ENCODE assay signal across 14 cellular contexts in genomic region chr4:6071959-6072720, GRCh38. TPM values are rescaled to one million over a fixed set of nuclear protein-coding genes. Genes with fewer than 3 reads are reported as not detected.
DNase-seq lines count a peak whose midpoint lies in the region; TF ChIP-seq lines count a peak whose summit lies in the region.
"Had no signal": no experiment of that assay in that cellular context is flagged by ENCODE, and none has a peak within 500 bp of the region (broad histone marks: within the 10 kb centered on the region; RNA-seq: fewer than 3 reads in every experiment).

No MANE protein-coding gene starts in this region.

- H3K27me3 ChIP-seq in BE2C (no peaks in the 10 kb centered on the region), liver (ENCODE audit: control insufficient read depth in 4 of 4, insufficient read depth in 4 of 4, low read length in 3 of 4) (no peaks in the 10 kb centered on the region)

- H3K4me1 ChIP-seq in BE2C (no peaks in the 10 kb centered on the region), liver (ENCODE audit: control insufficient read depth in 4 of 4, insufficient read depth in 4 of 4, low read length in 3 of 4) (peaks cover 5 to 15% (median 13%) of the 10 kb centered on the region in 4 donors)

- H3K36me3 ChIP-seq in BE2C = no peaks in the 10 kb centered on the region
- no peaks in the 10 kb centered on the region for H3K36me3 ChIP-seq in liver (ENCODE audit: control insufficient read depth in 4 of 4, insufficient read depth in 3 of 4, low read depth in 1 of 4, low read length in 3 of 4)

- DNase-seq in BE2C (peak; percentile 39), M059J (ENCODE audit: low read depth) (peak; percentile 2), RPMI8226 (peak; percentile 86), MV-4-11 (lab: John Stamatoyannopoulos, UW) (no peak), GDM1 (lab: John Stamatoyannopoulos, UW) (no peak), retina (no peak)
- no peak for DNase-seq in activated naive CD4-positive, alpha-beta T cell treated with Interleukin-2 at 50 U/mL for 16 hours
- DNase-seq: mammary epithelial cell; NCI-H1436 treated with DMSO at 0.1 percent for 48 hours; stimulated activated CD4-positive, alpha-beta T cell treated with anti-CD3 and anti-CD28 coated beads, Interleukin-1b, Interleukin-23, amount 100 ng/mL, for 48 hours had no signal

- no peak for TF ChIP-seq RAD21 in liver (IDR thresholded peaks at IDR 0.05)

- H3K27ac ChIP-seq in liver (ENCODE audit: low read depth in 1 of 2, low read length in 2 of 2) = peak overlapping the region; percentile 42 to 50

- no peak overlapping the region for H3K9ac ChIP-seq in liver (ENCODE audit: low read depth in 1 of 2, low read length in 2 of 2)

- TF ChIP-seq CTCF in BE2C (IDR thresholded peaks at IDR 0.05; ENCODE audit: low read depth, low read length) = no peak
- no peak for TF ChIP-seq CTCF in liver (IDR thresholded peaks at IDR 0.05; ENCODE audit: low read depth, low read length, missing input control)

- no peaks in the 10 kb centered on the region for H3K9me3 ChIP-seq in BE2C
- H3K9me3 ChIP-seq in liver (ENCODE audit: control insufficient read depth in 4 of 4, low read length in 3 of 4) = no peaks in the 10 kb centered on the region

- no peak overlapping the region for H3K4me3 ChIP-seq in BE2C (ENCODE audit: low read depth, low read length)
- no peak overlapping the region for H3K4me3 ChIP-seq in liver (ENCODE audit: low read depth in 1 of 3, low read length in 3 of 3)

- 24% methylated on average over 8 of the region's 8 CpGs for WGBS in liver

TF ChIP-seq in liver, 16 proteins besides CTCF, POLR2A, EP300 and RAD21:
- peak; percentile 48 for TF ChIP-seq MAX (IDR thresholded peaks at IDR 0.05)
- TF ChIP-seq HNF4A (conservative IDR thresholded peaks at IDR 0.05) = peak; percentile 95 to 96
- no peak for TF ChIP-seq EGR1 (IDR thresholded peaks at IDR 0.05; ENCODE audit: low read depth in 2 of 2)
- no peak for TF ChIP-seq FOXA1 (IDR thresholded peaks at IDR 0.05)
- TF ChIP-seq, protein P1, sequence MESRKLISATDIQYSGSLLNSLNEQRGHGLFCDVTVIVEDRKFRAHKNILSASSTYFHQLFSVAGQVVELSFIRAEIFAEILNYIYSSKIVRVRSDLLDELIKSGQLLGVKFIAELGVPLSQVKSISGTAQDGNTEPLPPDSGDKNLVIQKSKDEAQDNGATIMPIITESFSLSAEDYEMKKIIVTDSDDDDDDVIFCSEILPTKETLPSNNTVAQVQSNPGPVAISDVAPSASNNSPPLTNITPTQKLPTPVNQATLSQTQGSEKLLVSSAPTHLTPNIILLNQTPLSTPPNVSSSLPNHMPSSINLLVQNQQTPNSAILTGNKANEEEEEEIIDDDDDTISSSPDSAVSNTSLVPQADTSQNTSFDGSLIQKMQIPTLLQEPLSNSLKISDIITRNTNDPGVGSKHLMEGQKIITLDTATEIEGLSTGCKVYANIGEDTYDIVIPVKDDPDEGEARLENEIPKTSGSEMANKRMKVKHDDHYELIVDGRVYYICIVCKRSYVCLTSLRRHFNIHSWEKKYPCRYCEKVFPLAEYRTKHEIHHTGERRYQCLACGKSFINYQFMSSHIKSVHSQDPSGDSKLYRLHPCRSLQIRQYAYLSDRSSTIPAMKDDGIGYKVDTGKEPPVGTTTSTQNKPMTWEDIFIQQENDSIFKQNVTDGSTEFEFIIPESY (IDR thresholded peaks at IDR 0.05) = no peak
- peak; percentile 5 for TF ChIP-seq FOXA2 (IDR thresholded peaks at IDR 0.05)
- TF ChIP-seq GABPA (IDR thresholded peaks at IDR 0.05 in 1 of 2, conservative IDR thresholded peaks at IDR 0.05 in 1 of 2) = no peak
- TF ChIP-seq RXRA (IDR thresholded peaks at IDR 0.05) = peak; percentile 65 to 76
- TF ChIP-seq TAF1 (conservative IDR thresholded peaks at IDR 0.05) = no peak
- peak; percentile 86 for TF ChIP-seq YY1 (IDR thresholded peaks at IDR 0.05)
- peak; percentile 45 for TF ChIP-seq REST (IDR thresholded peaks at IDR 0.05)
- TF ChIP-seq JUND (IDR thresholded peaks at IDR 0.05) = peak; percentile 49 to 61
- TF ChIP-seq HNF4G (IDR thresholded peaks at IDR 0.05) = peak; percentile 63
- TF ChIP-seq NR2F2 (IDR thresholded peaks at IDR 0.05) = no peak
- TF ChIP-seq SP1 (IDR thresholded peaks at IDR 0.05) = peak; percentile 96
- no peak for TF ChIP-seq ATF3 (IDR thresholded peaks at IDR 0.05)

RNA-seq across cellular contexts. Expression of gene C4orf50, which starts 53.9 kb away (rescaled TPM):
- polyA plus RNA-seq in BE2C (2012; ENCODE audit: insufficient read depth, insufficient read length, low read depth) = 0.71 TPM
- total RNA-seq in M059J (2014; rRNA removed; shearing (Covaris generic)) = not detected in 2 replicates
- under 1 TPM in 1 of 2 donors, not detected in 1; 0.17 TPM for total RNA-seq in liver
- polyA plus RNA-seq in liver = under 1 TPM in 1 of 2 donors, not detected in 1; under 0.01 TPM
- total RNA-seq: Daoy, HT1080, mammary epithelial cell, osteoblast had no signal
- polyA plus RNA-seq: mammary epithelial cell had no signal

Comparison
In these comparisons a context has a peak if more than half of its experiments do, and no peak if none do; other contexts are left out.
1. DNase-seq: peak in BE2C (single experiment), M059J (single experiment) and RPMI8226 (single experiment); none in MV-4-11 (single experiment), activated naive CD4-positive, alpha-beta T cell treated with Interleukin-2 at 50 U/mL for 16 hours (single experiment), GDM1 (single experiment) and retina (single experiment).